ENCODE assay signal across 27 cellular contexts in genomic region chr7:52161483-52161882, GRCh38.
"Had no signal": no experiment of that assay in that cellular context is flagged by ENCODE, and none has a peak within 500 bp of the region (broad histone marks: within the 10 kb centered on the region; RNA-seq: fewer than 3 reads in every experiment).

No MANE protein-coding gene starts in this region.

- H3K27me3 ChIP-seq: stomach, suprapubic skin, testis, thyroid gland, tibial artery, tibial nerve, transverse colon, upper lobe of left lung, upper lobe of right lung, uterus, vagina had no signal

- H3K4me3 ChIP-seq: stomach, suprapubic skin, testis, thoracic aorta, thyroid gland, tibial artery, tibial nerve, transverse colon, upper lobe of left lung, upper lobe of right lung, uterus, vagina had no signal

- FAIRE-seq: urothelium cell line had no signal

- DNase-seq: stimulated activated CD4-positive, alpha-beta T cell treated with anti-CD3 and anti-CD28 coated beads, Interleukin-2, amount 100 ng/mL, for 48 hours; stimulated activated CD4-positive, alpha-beta T cell treated with anti-CD3 and anti-CD28 coated beads, Interleukin-4, amount 100 ng/mL, for 1 hour; stimulated activated CD4-positive, alpha-beta T cell treated with anti-CD3 and anti-CD28 coated beads, Interleukin-4, amount 100 ng/mL, for 24 hours; stimulated activated CD4-positive, alpha-beta T cell treated with anti-CD3 and anti-CD28 coated beads, Interleukin-4, amount 100 ng/mL, for 4 hours; stimulated activated CD8-positive, alpha-beta memory T cell treated with anti-CD3 and anti-CD28 coated beads, Interleukin-4, amount 100 ng/mL, for 48 hours; stimulated activated naive B cell treated with anti-CD40 and anti-IgM and Interleukin-4, amounts not matched to agents 10 μg/mL and 1 μg/mL and 100 μg/mL, for 72 hours; stimulated activated naive CD4-positive, alpha-beta T cell; stimulated activated naive CD4-positive, alpha-beta T cell treated with Interleukin-2 at 50 U/mL for 16 hours; stimulated activated naive CD8-positive, alpha-beta T cell treated with anti-CD3 and anti-CD28 coated beads, Interleukin-15, amount 100 ng/mL, for 72 hours; stimulated activated naive CD8-positive, alpha-beta T cell treated with anti-CD3 and anti-CD28 coated beads, Interleukin-15, Interleukin-2, amounts not matched to agents 100 U/mL and 50 U/mL, for 24 hours; stomach; substantia nigra; testis; thyroid gland; tibial artery; transverse colon; trophoblast cell; upper lobe of left lung; upper lobe of right lung; uterus had no signal

- H3K36me3 ChIP-seq: stomach, suprapubic skin, thoracic aorta, thyroid gland, tibial artery, tibial nerve, transverse colon, upper lobe of left lung, upper lobe of right lung, uterus, vagina had no signal

- H3K4me1 ChIP-seq: stomach, suprapubic skin, testis, thyroid gland, tibial artery, tibial nerve, transverse colon, upper lobe of left lung, upper lobe of right lung, uterus, vagina had no signal

- H3K9me3 ChIP-seq: stomach, suprapubic skin, testis, thoracic aorta, thyroid gland, tibial artery, tibial nerve, transverse colon, upper lobe of left lung, upper lobe of right lung, uterus, vagina had no signal

- H3K27ac ChIP-seq: stomach, suprapubic skin, testis, thoracic aorta, thyroid gland, tibial artery, tibial nerve, transverse colon, upper lobe of left lung, upper lobe of right lung, uterus, vagina had no signal

- ATAC-seq: stimulated activated effector memory CD8-positive, alpha-beta T cell treated with anti-CD3 and anti-CD28 coated beads, Interleukin-12 subunit alpha, Interleukin-12 subunit beta, amount 100 ng/mL, for 72 hours; stimulated activated memory B cell treated with anti-CD40 and anti-IgM and Interleukin-4, amounts not matched to agents 10 μg/mL and 1 μg/mL and 100 μg/mL, for 72 hours; stimulated activated naive B cell treated with anti-CD40 and anti-IgM and Interleukin-4, amounts not matched to agents 10 μg/mL and 1 μg/mL and 100 μg/mL, for 72 hours; stimulated activated naive CD8-positive, alpha-beta T cell treated with anti-CD3 and anti-CD28 coated beads, Interleukin-15, amount 100 ng/mL, for 72 hours; stimulated activated naive CD8-positive, alpha-beta T cell treated with anti-CD3 and anti-CD28 coated beads, Interleukin-15, Interleukin-2, amounts not matched to agents 100 U/mL and 50 U/mL, for 24 hours; upper lobe of right lung had no signal
